ENCODE assay signal across 27 cellular contexts in genomic region chr14:81537193-81537592, GRCh38.
"Had no signal": no experiment of that assay in that cellular context is flagged by ENCODE, and none has a peak within 500 bp of the region (broad histone marks: within the 10 kb centered on the region; RNA-seq: fewer than 3 reads in every experiment).

No MANE protein-coding gene starts in this region.

- H3K9me3 ChIP-seq: esophagus muscularis mucosa, neutrophil, ovary, psoas muscle, suprapubic skin, vagina had no signal

- DNase-seq: activated CD4-positive, alpha-beta T cell treated with anti-CD3 and anti-CD28 coated beads, Interleukin-2, amount 50 U/mL, for 4 hours; activated CD8-positive, alpha-beta memory T cell treated with anti-CD3 and anti-CD28 coated beads for 24 hours; activated CD8-positive, alpha-beta memory T cell treated with anti-CD3 and anti-CD28 coated beads, Interleukin-2, amount 50 U/mL, for 48 hours; activated naive CD4-positive, alpha-beta T cell; activated naive CD8-positive, alpha-beta T cell treated with anti-CD3 and anti-CD28 coated beads for 36 hours; activated T-cell treated with anti-CD3 and anti-CD28 coated beads, Interleukin-2, amount 50 U/mL, for 4 hours; effector CD8-positive, alpha-beta T cell; glutamatergic neuron; hippocampal formation; left ventricle myocardium superior; ovary; psoas muscle; right cardiac atrium; stimulated activated CD4-positive, alpha-beta T cell treated with anti-CD3 and anti-CD28 coated beads, Interleukin-12 subunit alpha, Interleukin-12 subunit beta, amount 100 ng/mL, for 4 hours; stimulated activated CD4-positive, alpha-beta T cell treated with anti-CD3 and anti-CD28 coated beads, Interleukin-1b, Interleukin-23, amount 100 ng/mL, for 48 hours; stimulated activated naive CD8-positive, alpha-beta T cell treated with anti-CD3 and anti-CD28 coated beads, Interleukin-15, amount 100 ng/mL, for 72 hours; T-helper 9 cell had no signal

- H3K9me3 Mint-ChIP-seq: activated T-cell treated with anti-CD3 and anti-CD28 coated beads, Interleukin-2, amount 50 U/mL, for 4 hours; type B pancreatic cell had no signal

- H3K36me3 ChIP-seq: cardiac muscle cell, esophagus muscularis mucosa, neutrophil, ovary, suprapubic skin, vagina had no signal

- ATAC-seq: activated T-cell treated with anti-CD3 and anti-CD28 coated beads, Interleukin-2, amount 50 U/mL, for 4 hours; left ventricle myocardium superior; psoas muscle; right cardiac atrium; stimulated activated naive CD8-positive, alpha-beta T cell treated with anti-CD3 and anti-CD28 coated beads, Interleukin-15, amount 100 ng/mL, for 72 hours; WTC11 had no signal

- H3K27ac ChIP-seq: cardiac muscle cell, esophagus muscularis mucosa, neutrophil, suprapubic skin, vagina had no signal

- H3K36me3 Mint-ChIP-seq: type B pancreatic cell had no signal

- H3K4me3 ChIP-seq: cardiac muscle cell, esophagus muscularis mucosa, ovary, psoas muscle, suprapubic skin, vagina had no signal

- H3K27ac Mint-ChIP-seq: activated naive CD8-positive, alpha-beta T cell treated with anti-CD3 and anti-CD28 coated beads for 36 hours; activated T-helper 2 cell treated with anti-CD3 and anti-CD28 coated beads, Interferon-gamma antibody, Interleukin-2, Interleukin-4, amounts not matched to agents 10 μg/mL and 5 μg/mL and 100 μg/mL, durations not matched to agents 14 hours and 24 hours and 36 hours; dendritic cell treated with granulocyte-macrophage colony-stimulating factor and Interleukin-4, amounts not matched to agents 40 ng/mL and 50 ng/mL, for 4 days; nephron; stimulated activated naive CD8-positive, alpha-beta T cell treated with anti-CD3 and anti-CD28 coated beads, Interleukin-15, amount 100 ng/mL, for 72 hours; type B pancreatic cell; WTC11 had no signal

- H3K27me3 ChIP-seq: cardiac muscle cell, neutrophil, ovary, suprapubic skin, vagina had no signal
